ENCODE assay signal across 8 cellular contexts in genomic region chr11:32891657-32892354, GRCh38. TPM values are rescaled to one million over a fixed set of nuclear protein-coding genes. Genes with fewer than 3 reads are reported as not detected.
DNase-seq lines count a peak whose midpoint lies in the region; ATAC-seq lines count a peak whose summit lies in the region.

No MANE protein-coding gene starts in this region.

- peak overlapping the region; percentile 96 for H3K27ac Mint-ChIP-seq in activated naive CD8-positive, alpha-beta T cell
- H3K27ac Mint-ChIP-seq in immature natural killer cell: peak overlapping the region; percentile 73 to 92 (median 88)
- peak overlapping the region; percentile 74 to 93 for H3K27ac Mint-ChIP-seq in stimulated activated naive CD8-positive, alpha-beta T cell treated with anti-CD3 and anti-CD28 coated beads, Interleukin-15, amount 100 ng/mL, for 72 hours

- peak; percentile 44 for ATAC-seq in stimulated activated naive CD8-positive, alpha-beta T cell treated with anti-CD3 and anti-CD28 coated beads, Interleukin-15, amount 100 ng/mL, for 72 hours

- DNase-seq in NCI-H2196 (lab: John Stamatoyannopoulos, UW; ENCODE audit: unreplicated experiment): peak; percentile 43
- DNase-seq in NCI-H2196 treated with DMSO at 0.1 percent for 48 hours (lab: John Stamatoyannopoulos, UW; ENCODE audit: unreplicated experiment): no peak
- DNase-seq in MV-4-11 (lab: John Stamatoyannopoulos, UW): peak; percentile 28
- no peak for DNase-seq in immature natural killer cell
- no peak for DNase-seq in stimulated activated naive CD8-positive, alpha-beta T cell treated with anti-CD3 and anti-CD28 coated beads, Interleukin-15, amount 100 ng/mL, for 72 hours
- DNase-seq in iPS-NIHi11 (ENCODE audit: low spot score): no peak
- no peak for DNase-seq in stimulated activated CD4-positive, alpha-beta T cell treated with anti-CD3 and anti-CD28 coated beads, Interleukin-12 subunit alpha, Interleukin-12 subunit beta, amount 100 ng/mL, for 4 hours

- peak overlapping the region; percentile 89 for H3K4me3 Mint-ChIP-seq in activated naive CD8-positive, alpha-beta T cell
- H3K4me3 Mint-ChIP-seq in immature natural killer cell: peak overlapping the region; percentile 85 to 92 (median 90)
- peak overlapping the region; percentile 78 to 79 for H3K4me3 Mint-ChIP-seq in stimulated activated naive CD8-positive, alpha-beta T cell treated with anti-CD3 and anti-CD28 coated beads, Interleukin-15, amount 100 ng/mL, for 72 hours

- H3K4me1 Mint-ChIP-seq in activated naive CD8-positive, alpha-beta T cell (ENCODE audit: low read depth): peaks cover 32% of the 10 kb centered on the region
- peaks cover 16 to 23% of the 10 kb centered on the region in 2 donors for H3K4me1 Mint-ChIP-seq in immature natural killer cell
- peaks cover 28% of the 10 kb centered on the region for H3K4me1 Mint-ChIP-seq in stimulated activated naive CD8-positive, alpha-beta T cell treated with anti-CD3 and anti-CD28 coated beads, Interleukin-15, amount 100 ng/mL, for 72 hours

- no peaks in the 10 kb centered on the region for H3K36me3 Mint-ChIP-seq in activated naive CD8-positive, alpha-beta T cell
- H3K36me3 Mint-ChIP-seq in immature natural killer cell: no peaks in the 10 kb centered on the region

- H3K9me3 Mint-ChIP-seq in activated naive CD8-positive, alpha-beta T cell (ENCODE audit: low read depth): no peaks in the 10 kb centered on the region
- no peaks in the 10 kb centered on the region for H3K9me3 Mint-ChIP-seq in immature natural killer cell
- no peaks in the 10 kb centered on the region for H3K9me3 Mint-ChIP-seq in stimulated activated naive CD8-positive, alpha-beta T cell treated with anti-CD3 and anti-CD28 coated beads, Interleukin-15, amount 100 ng/mL, for 72 hours

- H3K27me3 Mint-ChIP-seq in activated naive CD8-positive, alpha-beta T cell: no peaks in the 10 kb centered on the region
- peaks cover 9 to 10% (median 10%) of the 10 kb centered on the region in 3 donors for H3K27me3 Mint-ChIP-seq in immature natural killer cell (ENCODE audit: low read depth in 3 of 3)
- H3K27me3 Mint-ChIP-seq in stimulated activated naive CD8-positive, alpha-beta T cell treated with anti-CD3 and anti-CD28 coated beads, Interleukin-15, amount 100 ng/mL, for 72 hours: no peaks in the 10 kb centered on the region

RNA-seq across cellular contexts. Expression of gene QSER1, which starts 0.8 kb away (rescaled TPM):
- 1 to 10 TPM in 1 of 3 donors, under 1 TPM in 1, not detected in 1; 0.89 to 1.3 TPM for polyA plus RNA-seq in immature natural killer cell

Comparison
In these comparisons a context has a peak if more than half of its experiments do, and no peak if none do; other contexts are left out.
1. DNase-seq: peak in NCI-H2196 (single experiment) and MV-4-11 (single experiment); none in NCI-H2196 treated with DMSO at 0.1 percent for 48 hours (single experiment), immature natural killer cell (0 of 3), stimulated activated naive CD8-positive, alpha-beta T cell treated with anti-CD3 and anti-CD28 coated beads, Interleukin-15, amount 100 ng/mL, for 72 hours (0 of 2), iPS-NIHi11 (single experiment) and stimulated activated CD4-positive, alpha-beta T cell treated with anti-CD3 and anti-CD28 coated beads, Interleukin-12 subunit alpha, Interleukin-12 subunit beta, amount 100 ng/mL, for 4 hours (single experiment).
2. Peak in every context shown above with its lines, with median percentiles within 50 percentile points of each other: H3K27ac Mint-ChIP-seq and H3K4me3 Mint-ChIP-seq.